ENCODE assay signal across 1 cellular context in the genomic region with DNA sequence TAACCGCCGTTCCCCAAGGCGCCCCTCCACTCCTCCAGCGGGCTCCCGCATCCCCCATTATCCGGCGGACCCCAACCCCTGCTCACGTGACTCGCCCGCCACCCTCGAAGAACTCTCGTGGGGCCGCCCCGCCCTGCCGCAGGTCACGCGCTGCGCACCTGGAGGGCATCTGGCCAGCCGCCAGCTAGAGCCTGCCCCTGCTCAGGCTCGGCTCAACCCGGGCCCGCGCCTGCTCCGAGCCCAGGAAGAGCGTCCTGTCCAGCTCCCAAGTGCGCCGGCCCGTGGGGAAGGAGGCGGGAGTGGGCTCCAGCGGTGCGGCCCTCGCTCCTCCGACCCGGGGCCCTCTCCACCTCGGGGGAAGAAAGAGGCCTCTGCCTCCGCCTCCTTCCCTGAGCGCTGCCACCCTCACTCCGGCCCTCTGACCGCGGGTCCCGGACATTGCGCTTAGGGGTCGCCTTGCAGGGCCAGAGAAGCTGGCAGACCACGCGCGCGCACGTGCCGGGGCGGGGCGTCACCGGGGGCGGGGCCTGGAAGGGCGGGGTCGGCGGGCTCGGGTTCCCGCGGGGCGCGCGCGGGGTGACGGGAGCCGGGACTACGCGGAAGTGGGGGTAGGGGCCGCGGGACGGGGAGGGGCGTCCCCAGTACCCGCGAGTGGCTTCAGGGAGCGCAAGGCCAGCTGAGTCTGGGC.
TF ChIP-seq lines count a peak whose summit lies in the region.

No MANE protein-coding gene starts in this region.

TF ChIP-seq in H1, 55 proteins besides CTCF, POLR2A, EP300 and RAD21 (continued from another document):
- TF ChIP-seq NRF1 (IDR thresholded peaks at IDR 0.05; ENCODE audit: low read depth, low read length) (no peak), SIN3A (conservative IDR thresholded peaks at IDR 0.05 in 1 of 2, IDR thresholded peaks at IDR 0.05 in 1 of 2; ENCODE audit: low read depth in 1 of 2, low read length in 2 of 2) (0 out of 4 replicates have a peak, but pooled peaks of 1 of the 2 experiments have one; percentile 36), RBBP5 (IDR thresholded peaks at IDR 0.05; ENCODE audit: borderline replicate concordance, low read depth, low read length) (peak; percentile 62; the same call in 1 of the 2 replicates), TBP (IDR thresholded peaks at IDR 0.05; ENCODE audit: low read depth, low read length) (peak; percentile 50; the same call in 1 of the 2 replicates), CBX5 (IDR thresholded peaks at IDR 0.05; ENCODE audit: low read depth, low read length) (no peak), ASH2L (IDR thresholded peaks at IDR 0.05; ENCODE audit: low read length) (peak; percentile 64), TAF7 (optimal IDR thresholded peaks at IDR 0.05; ENCODE audit: borderline replicate concordance, low read depth, low read length) (peak; percentile 27), KDM4A (IDR thresholded peaks at IDR 0.05; ENCODE audit: low read depth, low read length, severe bottlenecking) (peak; percentile 47), POLR2AphosphoS5 (IDR thresholded peaks at IDR 0.05; ENCODE audit: low read depth, low read length) (peak; percentile 0; the same call in 1 of the 2 replicates), SP2 (IDR thresholded peaks at IDR 0.05; ENCODE audit: low read length) (no peak), TAF1 (IDR thresholded peaks at IDR 0.05; ENCODE audit: low read depth, low read length) (peak; percentile 75)
- TF ChIP-seq, protein P1, sequence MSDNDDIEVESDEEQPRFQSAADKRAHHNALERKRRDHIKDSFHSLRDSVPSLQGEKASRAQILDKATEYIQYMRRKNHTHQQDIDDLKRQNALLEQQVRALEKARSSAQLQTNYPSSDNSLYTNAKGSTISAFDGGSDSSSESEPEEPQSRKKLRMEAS (IDR thresholded peaks at IDR 0.05) = peak; percentile 92
- TF ChIP-seq, protein P2, sequence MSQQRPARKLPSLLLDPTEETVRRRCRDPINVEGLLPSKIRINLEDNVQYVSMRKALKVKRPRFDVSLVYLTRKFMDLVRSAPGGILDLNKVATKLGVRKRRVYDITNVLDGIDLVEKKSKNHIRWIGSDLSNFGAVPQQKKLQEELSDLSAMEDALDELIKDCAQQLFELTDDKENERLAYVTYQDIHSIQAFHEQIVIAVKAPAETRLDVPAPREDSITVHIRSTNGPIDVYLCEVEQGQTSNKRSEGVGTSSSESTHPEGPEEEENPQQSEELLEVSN (IDR thresholded peaks at IDR 0.05) = peak; percentile 40; the same call in 1 of the 2 replicates
TF ChIP-seq in H1: peak in this region for 11.
